In the genomic region with DNA sequence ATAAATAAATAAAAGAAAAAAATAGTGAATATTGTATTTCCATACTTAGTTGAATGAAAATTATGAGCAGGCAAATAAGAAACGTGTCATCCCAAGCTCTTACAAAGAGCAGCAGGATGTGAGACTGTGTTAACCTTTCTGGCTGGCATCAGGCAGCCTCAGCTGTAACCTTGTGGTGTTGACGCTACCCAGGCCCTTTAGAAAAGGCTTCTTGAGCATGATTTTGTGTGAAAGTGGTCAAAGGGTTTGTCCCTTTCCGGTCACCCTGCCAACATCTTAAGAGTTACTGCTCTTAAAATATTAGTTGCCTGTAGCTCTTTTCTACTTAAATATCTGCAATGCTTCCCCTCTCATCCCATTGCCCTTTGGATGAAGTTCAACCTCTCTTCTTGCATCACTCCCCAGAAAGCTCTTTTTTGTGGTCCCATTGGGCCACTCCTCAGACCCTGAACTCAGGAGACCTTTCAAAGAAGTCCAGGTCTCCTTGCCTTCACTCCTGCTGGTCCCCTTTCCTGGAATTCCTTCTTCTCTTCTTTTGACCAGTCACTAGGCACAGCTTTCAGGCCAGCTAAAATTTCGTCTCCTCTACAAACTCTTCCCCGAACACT, we compare ENCODE assay signal across 24 cellular contexts. TPM values are rescaled to one million over a fixed set of nuclear protein-coding genes. Genes with fewer than 3 reads are reported as not detected.
A peak's percentile ranks its signal among the peaks of the same experiment; 100 is the strongest.
DNase-seq lines count a peak whose midpoint lies in the region; ATAC-seq, FAIRE-seq and TF ChIP-seq lines count a peak whose summit lies in the region.
"Had no signal": no experiment of that assay in that cellular context is flagged by ENCODE, and none has a peak within 500 bp of the region (broad histone marks: within the 10 kb centered on the region; RNA-seq: fewer than 3 reads in every experiment).

No MANE protein-coding gene starts in this region.

- FAIRE-seq in pancreas (lab: Jason Lieb, UNC), result no peak
- FAIRE-seq: GM12892, H54, urothelium cell line had no signal

- 79% methylated on average over 5 of the region's 5 CpGs for WGBS in right cardiac atrium
- WGBS in pancreas, 2 donors, result 74 to 79% methylated on average over 5 of the region's 5 CpGs

- H3K9me3 Mint-ChIP-seq in stimulated activated effector memory CD8-positive, alpha-beta T cell treated with anti-CD3 and anti-CD28 coated beads, Interleukin-12 subunit alpha, Interleukin-12 subunit beta, amount 100 ng/mL, for 72 hours, result no peaks in the 10 kb centered on the region
- H3K9me3 Mint-ChIP-seq: activated CD4-positive, alpha-beta T cell treated with anti-CD3 and anti-CD28 coated beads, Interleukin-2, amount 10 ng/mL, durations not matched to agents 7 days and 5 days; central memory CD8-positive, alpha-beta T cell; natural killer cell; WTC11 had no signal

- intact Hi-C loops in right cardiac atrium (cut with DNase I) (no loop called here), left ventricle myocardium superior (cut with micrococcal nuclease) (no loop called here), pancreas (cut with DNase I) (no loop called here)

- H3K27ac ChIP-seq in right cardiac atrium (ENCODE audit: low read length) (peak overlapping the region; percentile 54), pancreas (no peak overlapping the region)
- H3K27ac ChIP-seq: SJSA1 had no signal

- H3K4me1 ChIP-seq in right cardiac atrium (ENCODE audit: control insufficient read depth, insufficient read depth, low read length) (peaks cover 6% of the 10 kb centered on the region), pancreas (no peaks in the 10 kb centered on the region)
- H3K4me1 ChIP-seq: SJSA1 had no signal

- H3K9me3 ChIP-seq in right cardiac atrium (ENCODE audit: control insufficient read depth, low read length), result no peaks in the 10 kb centered on the region
- H3K9me3 ChIP-seq in pancreas, result no peaks in the 10 kb centered on the region
- H3K9me3 ChIP-seq: mucosa of descending colon, SJSA1 had no signal

- DNase-seq in right cardiac atrium (no peak), left ventricle myocardium superior (no peak), islet precursor cell (peak; percentile 22), retina (no peak), pancreas (no peak), H7 (no peak)
- no peak for DNase-seq in stimulated activated effector memory CD8-positive, alpha-beta T cell treated with anti-CD3 and anti-CD28 coated beads, Interleukin-12 subunit alpha, Interleukin-12 subunit beta, amount 100 ng/mL, for 72 hours (ENCODE audit: low spot score in 2 of 2)
- DNase-seq: activated CD4-positive, alpha-beta T cell treated with anti-CD3 and anti-CD28 coated beads, Interleukin-2, amount 10 ng/mL, durations not matched to agents 7 days and 5 days; activated gamma-delta T cell treated with Interleukin-2 at 50 U/mL for 16 hours; activated T-cell treated with anti-CD3 and anti-CD28 coated beads, Interleukin-2, amount 50 U/mL, for 48 hours; dermis blood vessel endothelial cell; foreskin fibroblast; mucosa of descending colon; natural killer cell; NCI-H1092; NCI-H1694; stimulated activated CD4-positive, alpha-beta T cell treated with anti-CD3 and anti-CD28 coated beads, Interleukin-1b, Interleukin-23, amount 100 ng/mL, for 48 hours had no signal

- no peaks in the 10 kb centered on the region for H3K36me3 Mint-ChIP-seq in stimulated activated effector memory CD8-positive, alpha-beta T cell treated with anti-CD3 and anti-CD28 coated beads, Interleukin-12 subunit alpha, Interleukin-12 subunit beta, amount 100 ng/mL, for 72 hours
- H3K36me3 Mint-ChIP-seq: natural killer cell, WTC11 had no signal

- no peak for ATAC-seq in right cardiac atrium
- no peak for ATAC-seq in left ventricle myocardium superior
- ATAC-seq in stimulated activated effector memory CD8-positive, alpha-beta T cell treated with anti-CD3 and anti-CD28 coated beads, Interleukin-12 subunit alpha, Interleukin-12 subunit beta, amount 100 ng/mL, for 72 hours, result no peak
- ATAC-seq in pancreas, result no peak
- ATAC-seq: esophagus mucosa, mucosa of descending colon, natural killer cell, WTC11 had no signal

- H3K27me3 ChIP-seq in right cardiac atrium (ENCODE audit: control insufficient read depth, insufficient read depth) (no peaks in the 10 kb centered on the region), pancreas (no peaks in the 10 kb centered on the region), H7 (ENCODE audit: control insufficient read depth, insufficient read depth, low read length) (peaks cover 3% of the 10 kb centered on the region; the same call in 1 of the 2 replicates)
- H3K27me3 ChIP-seq: SJSA1 had no signal

- no peak for TF ChIP-seq CTCF in pancreas (IDR thresholded peaks at IDR 0.05)

- no peak overlapping the region for H3K4me3 Mint-ChIP-seq in stimulated activated effector memory CD8-positive, alpha-beta T cell treated with anti-CD3 and anti-CD28 coated beads, Interleukin-12 subunit alpha, Interleukin-12 subunit beta, amount 100 ng/mL, for 72 hours
- H3K4me3 Mint-ChIP-seq: activated CD4-positive, alpha-beta T cell treated with anti-CD3 and anti-CD28 coated beads, Interleukin-2, amount 10 ng/mL, durations not matched to agents 7 days and 5 days; central memory CD8-positive, alpha-beta T cell; natural killer cell; WTC11 had no signal

- no peaks in the 10 kb centered on the region for H3K36me3 ChIP-seq in pancreas
- H3K36me3 ChIP-seq in H7 (replicated peaks; ENCODE audit: control insufficient read depth, insufficient read depth, low read length), result no peaks in the 10 kb centered on the region
- H3K36me3 ChIP-seq: SJSA1 had no signal

- peaks cover 10% of the 10 kb centered on the region for H3K4me1 Mint-ChIP-seq in stimulated activated effector memory CD8-positive, alpha-beta T cell treated with anti-CD3 and anti-CD28 coated beads, Interleukin-12 subunit alpha, Interleukin-12 subunit beta, amount 100 ng/mL, for 72 hours
- H3K4me1 Mint-ChIP-seq: activated CD4-positive, alpha-beta T cell treated with anti-CD3 and anti-CD28 coated beads, Interleukin-2, amount 10 ng/mL, durations not matched to agents 7 days and 5 days; central memory CD8-positive, alpha-beta T cell had no signal

- H3K4me3 ChIP-seq in right cardiac atrium (ENCODE audit: low read length), result no peak overlapping the region
- no peak overlapping the region for H3K4me3 ChIP-seq in pancreas
- no peak overlapping the region for H3K4me3 ChIP-seq in H7 (ENCODE audit: insufficient read depth, low read depth, low read length)
- H3K4me3 ChIP-seq: mucosa of descending colon, SJSA1 had no signal

- H3K27ac Mint-ChIP-seq in stimulated activated effector memory CD8-positive, alpha-beta T cell treated with anti-CD3 and anti-CD28 coated beads, Interleukin-12 subunit alpha, Interleukin-12 subunit beta, amount 100 ng/mL, for 72 hours, result peak overlapping the region; percentile 46
- H3K27ac Mint-ChIP-seq: activated CD4-positive, alpha-beta T cell treated with anti-CD3 and anti-CD28 coated beads, Interleukin-2, amount 10 ng/mL, durations not matched to agents 7 days and 5 days; natural killer cell; WTC11 had no signal

RNA-seq across cellular contexts. Expression of a gene that starts 35.0 kb away (rescaled TPM):
- total RNA-seq in right cardiac atrium (100 to 1,000 TPM; 141 to 365 (median 217) TPM), left ventricle myocardium superior (182 TPM), pancreas (10 to 100 TPM; 27.5 to 70.0 (median 52.4) TPM)
- polyA plus RNA-seq in right cardiac atrium (315 TPM), pancreas (10 to 100 TPM; 56.3 to 98.5 TPM)
- total RNA-seq in H7 (2014; rRNA removed; shearing (Covaris generic)), result 97.0 and 123 TPM in 2 replicates
